Comparison of ENCODE assay signal across 14 cellular contexts in the genomic region with DNA sequence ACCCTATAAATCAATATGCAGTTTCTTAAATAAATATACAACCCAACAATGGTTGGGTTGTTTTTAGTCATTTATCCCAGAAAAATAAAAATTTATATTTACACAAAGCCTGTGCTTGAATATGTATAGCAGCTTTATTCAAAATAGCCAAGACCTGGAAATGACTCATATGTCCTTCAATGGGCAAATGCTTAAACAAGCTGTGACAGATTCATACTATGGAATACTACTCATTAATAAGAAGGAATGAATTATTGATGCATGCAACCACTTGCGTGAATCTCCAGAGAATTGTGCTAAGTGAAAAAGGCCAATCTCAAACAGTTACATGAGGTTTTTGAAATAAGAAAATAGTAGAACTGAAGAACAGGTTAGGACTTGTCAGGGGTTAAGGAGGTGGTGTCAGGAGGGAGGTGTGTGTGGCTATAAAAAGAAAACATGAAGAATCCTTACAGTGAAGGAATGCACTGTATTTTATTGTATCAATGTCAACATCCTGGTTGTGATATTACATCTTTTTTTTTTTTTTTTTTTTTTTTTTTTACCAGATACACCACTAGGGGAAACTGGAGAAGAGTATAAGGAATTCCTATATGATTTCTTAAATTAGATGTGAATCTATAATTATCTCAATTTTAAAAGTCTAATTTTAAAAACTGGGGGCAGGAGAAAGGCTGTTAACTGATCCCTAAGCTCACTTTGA.
DNase-seq lines count a peak whose midpoint lies in the region; ATAC-seq, FAIRE-seq and TF ChIP-seq lines count a peak whose summit lies in the region.
"Had no signal": no experiment of that assay in that cellular context is flagged by ENCODE, and none has a peak within 500 bp of the region (broad histone marks: within the 10 kb centered on the region; RNA-seq: fewer than 3 reads in every experiment).

No MANE protein-coding gene starts in this region.

- DNase-seq in GM12892 (ENCODE audit: insufficient read length) = no peak
- no peak for DNase-seq in Panc1 (ENCODE audit: low read depth, low spot score)
- peak; percentile 82 for DNase-seq in epithelial cell of esophagus (ENCODE audit: low read depth)
- DNase-seq in pancreas = no peak
- DNase-seq in GM10266 (ENCODE audit: extremely low spot score) = no peak
- DNase-seq in activated CD4-positive, alpha-beta memory T cell treated with anti-CD3 and anti-CD28 coated beads, Interleukin-2, amount 10 ng/mL, durations not matched to agents 7 days and 5 days = no peak
- DNase-seq in right lobe of liver = no peak
- DNase-seq: activated naive CD4-positive, alpha-beta T cell treated with Interleukin-2 at 50 U/mL for 16 hours; cortex of kidney; NCI-H1694; small intestine; stimulated activated CD4-positive, alpha-beta T cell treated with anti-CD3 and anti-CD28 coated beads, Interleukin-4, amount 100 ng/mL, for 24 hours had no signal

- no peaks in the 10 kb centered on the region for H3K27me3 ChIP-seq in Panc1 (ENCODE audit: control insufficient read depth, insufficient read depth, low read length)
- H3K27me3 ChIP-seq in pancreas = no peaks in the 10 kb centered on the region
- no peaks in the 10 kb centered on the region for H3K27me3 ChIP-seq in right lobe of liver

- H3K4me1 Mint-ChIP-seq in activated CD4-positive, alpha-beta memory T cell treated with anti-CD3 and anti-CD28 coated beads, Interleukin-2, amount 10 ng/mL, durations not matched to agents 7 days and 5 days = peaks cover 29% of the 10 kb centered on the region

- H3K4me3 Mint-ChIP-seq in activated CD4-positive, alpha-beta memory T cell treated with anti-CD3 and anti-CD28 coated beads, Interleukin-2, amount 10 ng/mL, durations not matched to agents 7 days and 5 days = no peak overlapping the region
- H3K4me3 Mint-ChIP-seq: nephron had no signal

- peaks cover 48% of the 10 kb centered on the region for H3K36me3 Mint-ChIP-seq in activated CD4-positive, alpha-beta memory T cell treated with anti-CD3 and anti-CD28 coated beads, Interleukin-2, amount 10 ng/mL, durations not matched to agents 7 days and 5 days (ENCODE audit: low read depth)

- WGBS in pancreas, 2 donors = 94 to 98% methylated on average over 1 of the region's 1 CpG
- 87% methylated on average over 1 of the region's 1 CpG for WGBS in right lobe of liver (ENCODE audit: insufficient coverage, low coverage, low lambda C conversion rate, missing lambda C conversion rate)

- ATAC-seq in Panc1 (no peak), pancreas (no peak), right lobe of liver (no peak)

- no peaks in the 10 kb centered on the region for H3K27me3 Mint-ChIP-seq in activated CD4-positive, alpha-beta memory T cell treated with anti-CD3 and anti-CD28 coated beads, Interleukin-2, amount 10 ng/mL, durations not matched to agents 7 days and 5 days

- CTCF ChIA-PET in Panc1 (lab: Charles Lee) = no interaction called here
- CTCF ChIA-PET in activated CD4-positive, alpha-beta memory T cell treated with anti-CD3 and anti-CD28 coated beads, Interleukin-2, amount 10 ng/mL, durations not matched to agents 7 days and 5 days (lab: Charles Lee) = interaction anchor here (0.6 to 1.3 kb wide), 3 partner anchors 26 to 181 kb away, joined by 3 to 4 read pairs (median 3); no protein-coding TSS in a partner anchor

- no peaks in the 10 kb centered on the region for H3K9me3 ChIP-seq in Panc1 (ENCODE audit: control insufficient read depth, insufficient read depth, low read depth, low read length)
- no peaks in the 10 kb centered on the region for H3K9me3 ChIP-seq in pancreas
- no peaks in the 10 kb centered on the region for H3K9me3 ChIP-seq in right lobe of liver

- H3K27ac Mint-ChIP-seq in activated CD4-positive, alpha-beta memory T cell treated with anti-CD3 and anti-CD28 coated beads, Interleukin-2, amount 10 ng/mL, durations not matched to agents 7 days and 5 days = no peak overlapping the region
- H3K27ac Mint-ChIP-seq: nephron, progenitor cell of endocrine pancreas had no signal

- H3K4me3 ChIP-seq in Panc1 (ENCODE audit: low read depth in 2 of 2, low read length in 2 of 2) (no peak overlapping the region), epithelial cell of esophagus (ENCODE audit: low read length) (no peak overlapping the region), pancreas (no peak overlapping the region), right lobe of liver (no peak overlapping the region)

- intact Hi-C loops in Panc1 (cut with micrococcal nuclease; ENCODE audit: unreplicated experiment) = no loop called here
- intact Hi-C loops in pancreas (cut with DNase I) = no loop called here
- intact Hi-C loops in right lobe of liver (cut with DNase I) = no loop called here

- H3K27ac ChIP-seq in Panc1 (ENCODE audit: low read length) = peak overlapping the region; percentile 48; the same call in 1 of the 2 replicates
- no peak overlapping the region for H3K27ac ChIP-seq in pancreas
- H3K27ac ChIP-seq in right lobe of liver = no peak overlapping the region

- BruUV-seq in Panc1 (replicated peaks; lab: Mats Ljungman, UMichigan) = no TSS peak

- H3K4me1 ChIP-seq in Panc1 (ENCODE audit: control insufficient read depth, insufficient read depth, low read length) (no peaks in the 10 kb centered on the region; the same call in 1 of the 2 replicates), pancreas (no peaks in the 10 kb centered on the region), right lobe of liver (no peaks in the 10 kb centered on the region)

- no peaks in the 10 kb centered on the region for H3K36me3 ChIP-seq in Panc1 (ENCODE audit: control insufficient read depth, insufficient read depth, low read length)
- H3K36me3 ChIP-seq in pancreas = no peaks in the 10 kb centered on the region
- no peaks in the 10 kb centered on the region for H3K36me3 ChIP-seq in right lobe of liver

- peaks cover 31% of the 10 kb centered on the region for H3K9me3 Mint-ChIP-seq in activated CD4-positive, alpha-beta memory T cell treated with anti-CD3 and anti-CD28 coated beads, Interleukin-2, amount 10 ng/mL, durations not matched to agents 7 days and 5 days

- TF ChIP-seq CTCF in Panc1 (IDR thresholded peaks at IDR 0.05) (no peak), epithelial cell of esophagus (IDR thresholded peaks at IDR 0.05; ENCODE audit: insufficient read depth, low read depth, low read length, missing control alignments) (no peak), pancreas (IDR thresholded peaks at IDR 0.05) (no peak), GM10266 (IDR thresholded peaks at IDR 0.05; ENCODE audit: control insufficient read depth, insufficient read depth, low read depth, missing control alignments) (no peak), right lobe of liver (IDR thresholded peaks at IDR 0.05) (no peak)

- no peak for TF ChIP-seq POLR2A in GM12892 (IDR thresholded peaks at IDR 0.05; ENCODE audit: low read depth, low read length)
- TF ChIP-seq POLR2A in right lobe of liver (IDR thresholded peaks at IDR 0.05) = no peak

- in situ Hi-C loops in Panc1 (cut with HindIII; ENCODE audit: low pct_unique_long_range_greater_than_20kb, low sequenced_read_pairs) = no loop called here

- POLR2A ChIA-PET in Panc1 (lab: Charles Lee) = no interaction called here
- POLR2A ChIA-PET in activated CD4-positive, alpha-beta memory T cell treated with anti-CD3 and anti-CD28 coated beads, Interleukin-2, amount 10 ng/mL, durations not matched to agents 7 days and 5 days (lab: Charles Lee) = interaction anchor here (1.1 to 1.5 kb wide), 2 partner anchors 9 to 11 kb away, joined by 3 read pairs; no protein-coding TSS in a partner anchor

- peak; percentile 73 for FAIRE-seq in GM12892 (lab: Jason Lieb, UNC)
- peak; percentile 23 for FAIRE-seq in pancreas (lab: Jason Lieb, UNC)
- FAIRE-seq: small intestine had no signal
